In genomic region chr1:19028110-19028509, GRCh38 we compare ENCODE assay signal across 10 cellular contexts.
DNase-seq lines count a peak whose midpoint lies in the region; ATAC-seq and TF ChIP-seq lines count a peak whose summit lies in the region.
"Had no signal": no experiment of that assay in that cellular context is flagged by ENCODE, and none has a peak within 500 bp of the region (broad histone marks: within the 10 kb centered on the region; RNA-seq: fewer than 3 reads in every experiment).

No MANE protein-coding gene starts in this region.

- no peak overlapping the region for H3K4me3 ChIP-seq in IMR-90 (ENCODE audit: insufficient read depth, low read depth, low read length)

- no peak overlapping the region for H3K27ac ChIP-seq in IMR-90 (ENCODE audit: insufficient read depth, low read length)

- H2AFZ ChIP-seq in IMR-90 (replicated peaks; ENCODE audit: low read length, poor library complexity): peak overlapping the region; percentile 85

- CTCF ChIA-PET in IMR-90 (lab: Yijun Ruan, JAX): no interaction called here

- no peak for TF ChIP-seq POLR2A in IMR-90 (IDR thresholded peaks at IDR 0.05; ENCODE audit: low read depth, low read length)

- no peak overlapping the region for H3K4ac ChIP-seq in IMR-90 (ENCODE audit: low read depth, low read length)

- no peak overlapping the region for H3K4me2 ChIP-seq in IMR-90 (ENCODE audit: low read depth, low read length)

- no peak overlapping the region for H2BK5ac ChIP-seq in IMR-90 (ENCODE audit: low read depth, low read length, poor library complexity, severe bottlenecking)

- no peak overlapping the region for H4K8ac ChIP-seq in IMR-90 (ENCODE audit: low read depth in 2 of 2, low read length in 2 of 2)

- TF ChIP-seq RAD21 in IMR-90 (IDR thresholded peaks at IDR 0.05; ENCODE audit: low read length): no peak

- no peak overlapping the region for H2BK20ac ChIP-seq in IMR-90 (ENCODE audit: low read depth, low read length)

- no peaks in the 10 kb centered on the region for H3K79me1 ChIP-seq in IMR-90 (ENCODE audit: low read depth in 1 of 2, low read length in 2 of 2)

- ATAC-seq in IMR-90 (ENCODE audit: low read depth): no peak
- ATAC-seq in GM21529 (IDR thresholded peaks at IDR 0.05; ENCODE audit: unreplicated experiment): no peak
- no peak for ATAC-seq in GM18858 (IDR thresholded peaks at IDR 0.05; ENCODE audit: unreplicated experiment)

- no peak overlapping the region for H3K18ac ChIP-seq in IMR-90 (ENCODE audit: low read depth, low read length)

- no peaks in the 10 kb centered on the region for H3K9me3 ChIP-seq in IMR-90 (ENCODE audit: control insufficient read depth, insufficient read depth, low read length)

- H3K4me3 Mint-ChIP-seq in chondrocyte (ENCODE audit: unreplicated experiment): no peak overlapping the region
- H3K4me3 Mint-ChIP-seq: HFFc6 had no signal

- no peak overlapping the region for H2AK9ac ChIP-seq in IMR-90 (replicated peaks; ENCODE audit: low read depth, low read length, poor library complexity)

- POLR2A ChIA-PET in IMR-90 (lab: Charles Lee; ENCODE audit: unreplicated experiment): no interaction called here

- no peak for DNase-seq in IMR-90
- DNase-seq in NCI-H2196 (lab: John Stamatoyannopoulos, UW; ENCODE audit: unreplicated experiment): peak; percentile 45
- peak; percentile 59 for DNase-seq in chondrocyte (ENCODE audit: low spot score)
- peak; percentile 34 for DNase-seq in pons (ENCODE audit: low spot score)
- DNase-seq in NK-92 (lab: John Stamatoyannopoulos, UW; ENCODE audit: unreplicated experiment): no peak
- DNase-seq: activated CD4-positive, alpha-beta T cell treated with anti-CD3 and anti-CD28 coated beads for 48 hours; HFFc6; Kasumi-1 had no signal

- no peak for TF ChIP-seq CTCF in IMR-90 (conservative IDR thresholded peaks at IDR 0.05; ENCODE audit: low read depth, low read length)
- TF ChIP-seq CTCF in chondrocyte (IDR thresholded peaks at IDR 0.05): no peak

- H3K4me1 Mint-ChIP-seq in chondrocyte (ENCODE audit: low read depth): no peaks in the 10 kb centered on the region

- BruUV-seq in IMR-90 (replicated peaks; lab: Mats Ljungman, UMichigan): no TSS peak

- no peaks in the 10 kb centered on the region for H3K9me1 ChIP-seq in IMR-90 (ENCODE audit: insufficient read depth, low read length)

- no peak overlapping the region for H2AK5ac ChIP-seq in IMR-90 (ENCODE audit: low read depth, low read length)

- H4K5ac ChIP-seq in IMR-90 (ENCODE audit: low read depth, low read length): no peak overlapping the region

- in situ Hi-C loops in IMR-90 (cut with MboI; ENCODE audit: low sequenced_read_pairs): no loop called here

- no peak overlapping the region for H4K91ac ChIP-seq in IMR-90 (ENCODE audit: insufficient read depth, low read depth, low read length)

- peaks cover 18% of the 10 kb centered on the region for H3K9me3 Mint-ChIP-seq in chondrocyte (ENCODE audit: low read depth)
- H3K9me3 Mint-ChIP-seq: HFFc6 had no signal

- H2BK120ac ChIP-seq in IMR-90 (ENCODE audit: low read depth, low read length): no peak overlapping the region

- H3K4me1 ChIP-seq in IMR-90 (ENCODE audit: control insufficient read depth, insufficient read depth, low read length): no peaks in the 10 kb centered on the region

- 17% methylated on average over 1 of the region's 7 CpGs; no CpG with 5 or more reads in 1 of the 2 experiments for WGBS in IMR-90 (ENCODE audit: extremely low coverage in 2 of 2, insufficient read length in 1 of 2), 2 experiments

- dilution Hi-C loops in IMR-90 (cut with HindIII; ENCODE audit: low sequenced_read_pairs, unreplicated experiment): no loop called here

- H3K27me3 Mint-ChIP-seq in chondrocyte (ENCODE audit: low read depth): no peaks in the 10 kb centered on the region

- no peak overlapping the region for H3K14ac ChIP-seq in IMR-90 (replicated peaks; ENCODE audit: low read depth, low read length)

- H4K20me1 ChIP-seq in IMR-90 (ENCODE audit: insufficient read depth, low read length): no peaks in the 10 kb centered on the region

- H2BK15ac ChIP-seq in IMR-90 (ENCODE audit: low read depth, low read length): no peak overlapping the region

- intact Hi-C loops in IMR-90 (cut with micrococcal nuclease): no loop called here

- H3K56ac ChIP-seq in IMR-90 (ENCODE audit: extremely low read depth, insufficient read depth, low read length): no peak overlapping the region

- no peak overlapping the region for H3K27ac Mint-ChIP-seq in chondrocyte (ENCODE audit: unreplicated experiment)
- H3K27ac Mint-ChIP-seq: HFFc6 had no signal

- H3K27me3 ChIP-seq in IMR-90 (ENCODE audit: control insufficient read depth, insufficient read depth, low read length): peaks cover 11% of the 10 kb centered on the region; the same call in 1 of the 2 replicates

- no peaks in the 10 kb centered on the region for H3K36me3 ChIP-seq in IMR-90 (ENCODE audit: control insufficient read depth, insufficient read depth, low read length)

- no peak overlapping the region for H3K23ac ChIP-seq in IMR-90 (ENCODE audit: low read depth, low read length)

- H3K9ac ChIP-seq in IMR-90 (ENCODE audit: low read depth, low read length): no peak overlapping the region

- H3K36me3 Mint-ChIP-seq in chondrocyte (ENCODE audit: low read depth): peaks cover 2% of the 10 kb centered on the region

TF ChIP-seq in IMR-90, 13 proteins besides CTCF, POLR2A, EP300 and RAD21:
- TF ChIP-seq ELK1 (IDR thresholded peaks at IDR 0.05; ENCODE audit: borderline replicate concordance, low read depth, low read length): no peak

Comparison
In these comparisons a context has a peak if more than half of its experiments do, and no peak if none do; other contexts are left out.
1. DNase-seq: peak in NCI-H2196 (single experiment), chondrocyte (single experiment) and pons (single experiment); none in IMR-90 (single experiment) and NK-92 (single experiment).